In genomic region chr22:48884292-48884691, GRCh38 we compare ENCODE assay signal across 14 cellular contexts.
"Had no signal": no experiment of that assay in that cellular context is flagged by ENCODE, and none has a peak within 500 bp of the region (broad histone marks: within the 10 kb centered on the region; RNA-seq: fewer than 3 reads in every experiment).

No MANE protein-coding gene starts in this region.

- ATAC-seq: activated CD4-positive, alpha-beta T cell treated with anti-CD3 and anti-CD28 coated beads for 36 hours; body of pancreas; foreskin keratinocyte; left lung; naive thymus-derived CD8-positive, alpha-beta T cell had no signal

- H3K27me3 ChIP-seq: body of pancreas, foreskin keratinocyte had no signal

- H3K4me1 Mint-ChIP-seq: activated CD4-positive, alpha-beta T cell treated with anti-CD3 and anti-CD28 coated beads for 36 hours; naive thymus-derived CD8-positive, alpha-beta T cell had no signal

- H3K4me3 ChIP-seq: body of pancreas, dorsolateral prefrontal cortex, left lung had no signal

- H3K27ac Mint-ChIP-seq: activated CD4-positive, alpha-beta T cell treated with anti-CD3 and anti-CD28 coated beads for 36 hours; naive thymus-derived CD8-positive, alpha-beta T cell; stimulated activated naive CD8-positive, alpha-beta T cell treated with anti-CD3 and anti-CD28 coated beads, Interleukin-15, Interleukin-2, amounts not matched to agents 100 ng/mL and 50 ng/mL, for 24 hours had no signal

- H3K36me3 ChIP-seq: left lung, WERI-Rb-1 had no signal

- H3K9me3 Mint-ChIP-seq: naive thymus-derived CD8-positive, alpha-beta T cell; stimulated activated naive CD8-positive, alpha-beta T cell treated with anti-CD3 and anti-CD28 coated beads, Interleukin-15, Interleukin-2, amounts not matched to agents 100 ng/mL and 50 ng/mL, for 24 hours had no signal

- H3K4me3 Mint-ChIP-seq: activated CD4-positive, alpha-beta T cell treated with anti-CD3 and anti-CD28 coated beads for 36 hours; naive thymus-derived CD8-positive, alpha-beta T cell; stimulated activated naive CD8-positive, alpha-beta T cell treated with anti-CD3 and anti-CD28 coated beads, Interleukin-15, Interleukin-2, amounts not matched to agents 100 ng/mL and 50 ng/mL, for 24 hours had no signal

- H3K27ac ChIP-seq: body of pancreas, dorsolateral prefrontal cortex, foreskin keratinocyte, left lung, WERI-Rb-1 had no signal

- H3K9me3 ChIP-seq: body of pancreas, left lung had no signal

- H3K36me3 Mint-ChIP-seq: naive thymus-derived CD8-positive, alpha-beta T cell had no signal

- H3K4me1 ChIP-seq: body of pancreas, foreskin keratinocyte, left lung had no signal

- DNase-seq: activated CD4-positive, alpha-beta T cell treated with anti-CD3 and anti-CD28 coated beads for 36 hours; activated CD4-positive, alpha-beta T cell treated with anti-CD3 and anti-CD28 coated beads, Interleukin-2, amount 50 U/mL, for 48 hours; activated naive CD4-positive, alpha-beta T cell; body of pancreas; caudate nucleus; foreskin keratinocyte; hippocampal formation; mesenchymal stem cell; naive thymus-derived CD8-positive, alpha-beta T cell; retina; WERI-Rb-1 had no signal
